In the genomic region with DNA sequence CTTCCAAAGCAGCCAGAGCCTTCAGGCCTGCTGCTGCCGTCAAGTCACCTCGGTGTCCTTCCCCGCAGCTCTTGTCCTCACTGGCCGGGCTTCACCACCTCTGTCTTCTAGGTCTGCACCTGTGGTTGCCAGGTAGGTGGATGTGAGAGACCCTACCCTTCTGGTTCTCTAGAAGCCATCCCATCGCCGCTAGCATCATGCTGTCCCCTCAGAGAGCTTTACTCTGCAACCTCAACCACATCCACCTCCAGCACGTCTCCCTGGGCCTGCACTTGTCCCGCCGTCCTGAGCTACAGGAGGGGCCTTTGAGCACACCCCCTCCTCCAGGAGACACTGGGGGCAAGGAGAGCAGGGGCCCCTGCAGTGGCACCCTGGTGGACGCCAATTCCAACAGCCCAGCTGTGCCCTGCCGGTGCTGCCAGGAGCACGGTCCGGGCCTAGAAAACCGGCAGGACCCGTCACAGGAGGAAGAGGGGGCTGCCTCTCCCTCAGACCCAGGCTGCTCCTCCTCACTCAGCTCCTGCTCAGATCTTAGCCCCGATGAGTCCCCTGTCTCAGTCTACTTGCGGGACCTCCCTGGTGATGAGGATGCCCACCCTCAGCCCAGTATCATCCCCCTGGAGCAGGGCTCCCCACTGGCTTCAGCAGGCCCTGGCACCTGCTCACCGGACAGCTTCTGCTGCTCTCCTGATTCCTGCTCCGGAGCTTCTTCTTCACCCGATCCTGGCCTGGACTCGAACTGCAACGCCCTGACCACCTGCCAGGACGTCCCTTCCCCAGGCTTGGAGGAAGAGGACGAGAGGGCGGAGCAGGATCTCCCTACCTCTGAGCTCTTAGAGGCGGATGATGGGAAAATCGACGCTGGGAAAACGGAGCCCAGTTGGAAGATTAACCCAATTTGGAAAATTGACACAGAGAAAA, we compare ENCODE assay signal across 8 cellular contexts. TPM values are rescaled to one million over a fixed set of nuclear protein-coding genes. Genes with fewer than 3 reads are reported as not detected.
DNase-seq lines count a peak whose midpoint lies in the region; ATAC-seq and TF ChIP-seq lines count a peak whose summit lies in the region.

No MANE protein-coding gene starts in this region.

- BruUV-seq in Caco-2 (replicated peaks; lab: Mats Ljungman, UMichigan), result no TSS peak

- DNase-seq in Caco-2 (no peak), RWPE2 (ENCODE audit: low spot score) (no peak), trophoblast cell (no peak), NK-92 (lab: John Stamatoyannopoulos, UW; ENCODE audit: unreplicated experiment) (no peak), NCI-H1930 (lab: John Stamatoyannopoulos, UW) (no peak)

- TF ChIP-seq CTCF in Caco-2 (IDR thresholded peaks at IDR 0.05; ENCODE audit: insufficient read depth in 1 of 2, low read depth in 1 of 2, low read length in 1 of 2, severe bottlenecking in 1 of 2, unreplicated experiment in 1 of 2) (no peak), RWPE2 (IDR thresholded peaks at IDR 0.05; ENCODE audit: poor library complexity, severe bottlenecking) (no peak)

- no peak overlapping the region for H4K91ac ChIP-seq in trophoblast cell (ENCODE audit: low read depth, low read length)

- peak overlapping the region; percentile 88 for H3K4me3 ChIP-seq in Caco-2 (ENCODE audit: low read depth, low read length)
- peak overlapping the region; percentile 52 for H3K4me3 ChIP-seq in RWPE2 (ENCODE audit: severe bottlenecking)
- peak overlapping the region; percentile 52 to 68 for H3K4me3 ChIP-seq in esophagus (ENCODE audit: low read depth in 1 of 2, low read length in 2 of 2)
- H3K4me3 ChIP-seq in trophoblast cell (ENCODE audit: low read depth, low read length), result no peak overlapping the region

- peak overlapping the region; percentile 83 for H3K27ac ChIP-seq in RWPE2 (ENCODE audit: poor library complexity, severe bottlenecking)
- H3K27ac ChIP-seq in esophagus (ENCODE audit: low read depth in 2 of 2, low read length in 1 of 2), result peak overlapping the region; percentile 45 to 84
- no peak overlapping the region for H3K27ac ChIP-seq in trophoblast cell (ENCODE audit: low read depth, low read length)

- POLR2A ChIA-PET in Caco-2 (lab: Charles Lee), result interaction anchor here (1.0 to 1.1 kb wide), 2 partner anchors 14 to 49 kb away, joined by 3 to 5 read pairs; a partner anchor contains a TSS

- no peak overlapping the region for H2AFZ ChIP-seq in trophoblast cell (ENCODE audit: insufficient read depth, low read length, poor library complexity)

- peaks cover 16% of the 10 kb centered on the region for H3K4me1 Mint-ChIP-seq in Caco-2 (ENCODE audit: low read depth, unreplicated experiment)

- H3K9me3 ChIP-seq in Caco-2, result no peaks in the 10 kb centered on the region
- H3K9me3 ChIP-seq in RWPE2 (ENCODE audit: severe bottlenecking), result no peaks in the 10 kb centered on the region
- H3K9me3 ChIP-seq in esophagus (ENCODE audit: control insufficient read depth in 2 of 2, insufficient read depth in 1 of 2, low read depth in 1 of 2, low read length in 1 of 2), result no peaks in the 10 kb centered on the region
- H3K9me3 ChIP-seq in trophoblast cell (ENCODE audit: insufficient read depth, low read depth, low read length), result no peaks in the 10 kb centered on the region

- no peaks in the 10 kb centered on the region for H3K27me3 ChIP-seq in Caco-2 (replicated peaks; ENCODE audit: control insufficient read depth, insufficient read depth, low read length)
- no peaks in the 10 kb centered on the region for H3K27me3 ChIP-seq in RWPE2 (ENCODE audit: insufficient read depth, poor library complexity, severe bottlenecking)
- no peaks in the 10 kb centered on the region for H3K27me3 ChIP-seq in esophagus (ENCODE audit: control insufficient read depth in 1 of 2, insufficient read depth in 2 of 2, low read length in 2 of 2)
- no peaks in the 10 kb centered on the region for H3K27me3 ChIP-seq in trophoblast cell (ENCODE audit: insufficient read depth, low read length)

- ATAC-seq in RWPE2 (ENCODE audit: low read depth) (no peak), GM19397 (IDR thresholded peaks at IDR 0.05; ENCODE audit: unreplicated experiment) (no peak), HG02840 (IDR thresholded peaks at IDR 0.05; ENCODE audit: low FRiP score, unreplicated experiment) (no peak)

- intact Hi-C loops in Caco-2 (cut with micrococcal nuclease; ENCODE audit: unreplicated experiment), result loop anchor here (10.0 kb wide), 1 partner anchor 273 kb away; no protein-coding TSS in a partner anchor

- 43 to 49% methylated on average over 27 to 29 of the region's 29 CpGs for WGBS in esophagus, 2 donors
- WGBS in trophoblast cell (ENCODE audit: extremely low coverage, insufficient coverage, insufficient read length), result no CpG with 5 or more reads among the region's 29 CpGs

- no peak overlapping the region for H4K8ac ChIP-seq in trophoblast cell (ENCODE audit: low read depth, low read length)

- H2BK120ac ChIP-seq in trophoblast cell (ENCODE audit: insufficient read depth, low read length, poor library complexity), result no peak overlapping the region

- peaks cover 14% of the 10 kb centered on the region for H3K79me2 ChIP-seq in trophoblast cell (ENCODE audit: control insufficient read depth, insufficient read depth, low read length, poor library complexity)

- H3K4me1 ChIP-seq in Caco-2 (peaks cover 15% of the 10 kb centered on the region), RWPE2 (ENCODE audit: insufficient read depth, poor library complexity, severe bottlenecking) (no peaks in the 10 kb centered on the region), esophagus (ENCODE audit: control insufficient read depth in 2 of 2, insufficient read depth in 2 of 2, low read length in 1 of 2) (peaks cover 2 to 19% of the 10 kb centered on the region in 2 donors), trophoblast cell (ENCODE audit: control insufficient read depth in 1 of 2, insufficient read depth in 2 of 2, low read length in 2 of 2) (peaks cover 6 to 20% of the 10 kb centered on the region in 2 experiments)

- no peak overlapping the region for H3K23ac ChIP-seq in trophoblast cell (ENCODE audit: low read length)

- H3K79me1 ChIP-seq in trophoblast cell (ENCODE audit: low read length), result peaks cover 18% of the 10 kb centered on the region

- no peak overlapping the region for H3K18ac ChIP-seq in trophoblast cell (ENCODE audit: low read length)

- no peaks in the 10 kb centered on the region for H3K27me3 Mint-ChIP-seq in Caco-2 (ENCODE audit: insufficient read depth, unreplicated experiment)

- H3K4me3 Mint-ChIP-seq in Caco-2 (ENCODE audit: unreplicated experiment), result peak overlapping the region; percentile 94

- peak overlapping the region; percentile 5 for H3K9ac ChIP-seq in trophoblast cell (ENCODE audit: low read length)

- no peak overlapping the region for H4K12ac ChIP-seq in trophoblast cell (ENCODE audit: low read depth, low read length)

- H3K9me3 Mint-ChIP-seq in Caco-2 (ENCODE audit: unreplicated experiment), result no peaks in the 10 kb centered on the region

- CTCF ChIA-PET in Caco-2 (lab: Charles Lee), result interaction anchor here (0.6 to 3.1 kb wide), 8 partner anchors 14 to 616 kb away, joined by 3 to 34 read pairs (median 4); a partner anchor contains a TSS

- H3K4me2 ChIP-seq in trophoblast cell (ENCODE audit: low read length), result peak overlapping the region; percentile 100

- H2BK5ac ChIP-seq in trophoblast cell (ENCODE audit: low read depth, low read length, poor library complexity), result no peak overlapping the region

- H3K14ac ChIP-seq in trophoblast cell (ENCODE audit: low read length), result no peak overlapping the region

- H3K27ac Mint-ChIP-seq in Caco-2 (ENCODE audit: unreplicated experiment), result peak overlapping the region; percentile 73

- H2BK12ac ChIP-seq in trophoblast cell (ENCODE audit: low read length), result no peak overlapping the region

- peaks cover 3% of the 10 kb centered on the region; the same call in 1 of the 2 replicates for H3K36me3 ChIP-seq in Caco-2 (ENCODE audit: control insufficient read depth, insufficient read depth, low read length)
- H3K36me3 ChIP-seq in RWPE2 (ENCODE audit: low read depth), result peaks cover 40% of the 10 kb centered on the region
- H3K36me3 ChIP-seq in esophagus (ENCODE audit: control insufficient read depth in 2 of 2, insufficient read depth in 2 of 2, low read length in 1 of 2), result peaks cover 0 to 17% of the 10 kb centered on the region in 2 donors
- peaks cover 44 to 52% of the 10 kb centered on the region in 2 experiments for H3K36me3 ChIP-seq in trophoblast cell (ENCODE audit: control insufficient read depth in 1 of 2, insufficient read depth in 2 of 2, low read length in 2 of 2)

- H3K4ac ChIP-seq in trophoblast cell (ENCODE audit: low read depth, low read length), result no peak overlapping the region

- peak overlapping the region; percentile 46 for H2AK5ac ChIP-seq in trophoblast cell (ENCODE audit: low read length)

- peaks cover 81% of the 10 kb centered on the region for H3K36me3 Mint-ChIP-seq in Caco-2 (ENCODE audit: insufficient read depth, unreplicated experiment)

RNA-seq across cellular contexts. Expression of a gene that starts 1.1 kb away (rescaled TPM):
- total RNA-seq in Caco-2 (2022), result 44.1 and 44.4 TPM in 2 replicates
- polyA plus RNA-seq in esophagus, result 10 to 100 TPM; 30.7 to 41.0 TPM
- 45.7 and 48.3 TPM in 2 replicates for polyA plus RNA-seq in trophoblast cell (2013)

RNA-seq across cellular contexts. Expression of a gene that starts 13.2 kb away (rescaled TPM):
- total RNA-seq in Caco-2 (2022), result 228 and 235 TPM in 2 replicates
- 100 to 1,000 TPM; 190 to 241 TPM for polyA plus RNA-seq in esophagus
- 339 and 342 TPM in 2 replicates for polyA plus RNA-seq in trophoblast cell (2013)

RNA-seq across cellular contexts. Expression of a gene that starts 20.6 kb away (rescaled TPM):
- total RNA-seq in Caco-2 (2022), result not detected in 2 replicates
- polyA plus RNA-seq in esophagus, result under 1 TPM; 0.02 to 0.04 TPM
- polyA plus RNA-seq in trophoblast cell (2013), result 0.03 and 0.04 TPM in 2 replicates

RNA-seq across cellular contexts. Expression of a gene that starts 44.6 kb away (rescaled TPM):
- total RNA-seq in Caco-2 (2022), result 8.0 and 8.8 TPM in 2 replicates
- polyA plus RNA-seq in esophagus, result 1 to 10 TPM; 2.4 to 6.6 TPM
- 2.5 and 2.8 TPM in 2 replicates for polyA plus RNA-seq in trophoblast cell (2013)

RNA-seq across cellular contexts. Expression of a gene that starts 48.5 kb away (rescaled TPM):
- 56.8 and 57.5 TPM in 2 replicates for total RNA-seq in Caco-2 (2022)
- polyA plus RNA-seq in esophagus, result 10 to 100 TPM; 29.2 to 55.3 TPM
- 48.9 and 52.4 TPM in 2 replicates for polyA plus RNA-seq in trophoblast cell (2013)
